Comparison of ENCODE assay signal across 1 cellular context in the genomic region with DNA sequence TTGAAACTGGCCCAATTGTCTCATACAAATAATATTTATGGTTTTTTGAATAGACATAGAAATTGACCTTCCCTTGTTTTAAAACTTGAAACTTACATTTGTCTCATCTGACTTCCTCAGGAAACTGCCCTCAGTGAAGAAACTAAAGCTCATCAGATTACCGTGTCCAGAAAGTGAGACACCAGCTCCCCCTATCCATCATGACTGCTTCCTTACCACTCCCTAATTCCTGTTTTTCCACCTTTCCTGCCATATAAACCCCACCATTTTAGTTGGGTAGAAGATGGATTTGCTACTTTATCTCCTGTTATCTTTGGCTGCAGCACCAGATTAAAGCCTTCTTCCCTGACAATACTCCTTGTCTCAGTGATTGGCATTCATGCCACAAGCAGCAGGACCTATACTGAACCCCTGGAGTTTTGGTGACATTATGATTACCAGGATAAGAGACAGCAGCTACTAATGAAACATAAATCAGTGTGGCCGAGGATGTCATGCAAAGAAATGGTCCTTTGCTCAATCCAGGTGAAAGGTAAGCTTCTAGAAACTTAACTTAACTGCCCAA.
TF ChIP-seq lines count a peak whose summit lies in the region.

No MANE protein-coding gene starts in this region.

TF ChIP-seq in HEK293, 187 proteins besides CTCF, POLR2A, EP300 and RAD21 (continued from another document):
- TF ChIP-seq ZNF555 (tag by site-specific recombination; conservative IDR thresholded peaks at IDR 0.05) (no peak), BCL11B (tag by site-specific recombination; IDR thresholded peaks at IDR 0.05; ENCODE audit: low read depth) (no peak), ZBTB1 (tag by site-specific recombination; IDR thresholded peaks at IDR 0.05) (no peak)
- TF ChIP-seq, protein P1, sequence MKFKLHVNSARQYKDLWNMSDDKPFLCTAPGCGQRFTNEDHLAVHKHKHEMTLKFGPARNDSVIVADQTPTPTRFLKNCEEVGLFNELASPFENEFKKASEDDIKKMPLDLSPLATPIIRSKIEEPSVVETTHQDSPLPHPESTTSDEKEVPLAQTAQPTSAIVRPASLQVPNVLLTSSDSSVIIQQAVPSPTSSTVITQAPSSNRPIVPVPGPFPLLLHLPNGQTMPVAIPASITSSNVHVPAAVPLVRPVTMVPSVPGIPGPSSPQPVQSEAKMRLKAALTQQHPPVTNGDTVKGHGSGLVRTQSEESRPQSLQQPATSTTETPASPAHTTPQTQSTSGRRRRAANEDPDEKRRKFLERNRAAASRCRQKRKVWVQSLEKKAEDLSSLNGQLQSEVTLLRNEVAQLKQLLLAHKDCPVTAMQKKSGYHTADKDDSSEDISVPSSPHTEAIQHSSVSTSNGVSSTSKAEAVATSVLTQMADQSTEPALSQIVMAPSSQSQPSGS (tag by site-specific recombination; IDR thresholded peaks at IDR 0.05; ENCODE audit: low read depth): no peak
